ENCODE assay signal across 1 cellular context in genomic region chr3:48472673-48472922, GRCh38.
TF ChIP-seq lines count a peak whose summit lies in the region.

No MANE protein-coding gene starts in this region.

TF ChIP-seq in HepG2, 621 proteins besides CTCF, POLR2A, EP300 and RAD21:
- 0 out of 2 replicates have a peak, but pooled peaks have one; percentile 2 for TF ChIP-seq MXD1 (CRISPR knock-in tag; IDR thresholded peaks at IDR 0.05)
- TF ChIP-seq KAT2B (IDR thresholded peaks at IDR 0.05; ENCODE audit: borderline replicate concordance, low read depth, low read length), result no peak
- TF ChIP-seq ARID2 (CRISPR knock-in tag; IDR thresholded peaks at IDR 0.05; ENCODE audit: borderline replicate concordance), result 0 out of 2 replicates have a peak, but pooled peaks have one; percentile 59
- no peak for TF ChIP-seq RBM22 (optimal IDR thresholded peaks at IDR 0.05; ENCODE audit: low read length)
- TF ChIP-seq PCBP1 (IDR thresholded peaks at IDR 0.05; ENCODE audit: borderline replicate concordance, low read depth, low read length), result 0 out of 2 replicates have a peak, but pooled peaks have one; percentile 11
- TF ChIP-seq ZNF143 (CRISPR knock-in tag; IDR thresholded peaks at IDR 0.05), result 0 out of 2 replicates have a peak, but pooled peaks have one; percentile 19
